In genomic region chr19:3062165-3063105, GRCh38 we compare ENCODE assay signal across 1 cellular context.
TF ChIP-seq lines count a peak whose summit lies in the region.

Gene TLE5 (minus strand): TSS chr19:3062495. CDS start chr19:3062200, 295 bp downstream.

TF ChIP-seq in HepG2, 621 proteins besides CTCF, POLR2A, EP300 and RAD21 (continued from another document):
- TF ChIP-seq ZNF597 (CRISPR knock-in tag; IDR thresholded peaks at IDR 0.05), result no peak
- TF ChIP-seq SPEN (CRISPR knock-in tag; IDR thresholded peaks at IDR 0.05; ENCODE audit: low read depth), result 0 out of 2 replicates have a peak, but pooled peaks have one; percentile 17
- peak; percentile 22; the same call in 1 of the 2 replicates for TF ChIP-seq YEATS4 (CRISPR knock-in tag; IDR thresholded peaks at IDR 0.05; ENCODE audit: borderline replicate concordance)
- TF ChIP-seq ZKSCAN1 (IDR thresholded peaks at IDR 0.05; ENCODE audit: low read length), result peak; percentile 90
- 0 out of 2 replicates have a peak, but pooled peaks have one; percentile 11 for TF ChIP-seq NR2F6 (IDR thresholded peaks at IDR 0.05)
- no peak for TF ChIP-seq NR2F6 (CRISPR knock-in tag; IDR thresholded peaks at IDR 0.05)
- peak; percentile 53; the same call in 1 of the 2 replicates for TF ChIP-seq RBFOX2 (IDR thresholded peaks at IDR 0.05; ENCODE audit: low read depth, low read length)
- no peak for TF ChIP-seq ARNT2 (CRISPR knock-in tag; IDR thresholded peaks at IDR 0.05; ENCODE audit: low read depth)
- TF ChIP-seq TERF1 (CRISPR knock-in tag; IDR thresholded peaks at IDR 0.05), result no peak
- TF ChIP-seq KDM2A (CRISPR knock-in tag; IDR thresholded peaks at IDR 0.05; ENCODE audit: borderline replicate concordance, low read depth), result peak; percentile 37; the same call in 1 of the 2 replicates
- 0 out of 2 replicates have a peak, but pooled peaks have one; percentile 28 for TF ChIP-seq SALL2 (CRISPR knock-in tag; IDR thresholded peaks at IDR 0.05)
- TF ChIP-seq MIXL1 (CRISPR knock-in tag; IDR thresholded peaks at IDR 0.05), result 0 out of 2 replicates have a peak, but pooled peaks have one; percentile 10
- peak; percentile 42; the same call in 1 of the 2 replicates for TF ChIP-seq MYC (CRISPR knock-in tag; IDR thresholded peaks at IDR 0.05; ENCODE audit: borderline replicate concordance)
- TF ChIP-seq ZBTB20 (CRISPR knock-in tag; IDR thresholded peaks at IDR 0.05; ENCODE audit: borderline replicate concordance, low read depth), result no peak
- TF ChIP-seq MED1 (CRISPR knock-in tag; IDR thresholded peaks at IDR 0.05), result peak; percentile 32; the same call in 1 of the 2 replicates
- TF ChIP-seq ZNF775 (CRISPR knock-in tag; IDR thresholded peaks at IDR 0.05; ENCODE audit: borderline replicate concordance), result no peak
- TF ChIP-seq SNAPC2 (CRISPR knock-in tag; IDR thresholded peaks at IDR 0.05), result 0 out of 2 replicates have a peak, but pooled peaks have one; percentile 38
- peak; percentile 62 for TF ChIP-seq MAX (IDR thresholded peaks at IDR 0.05)
- no peak for TF ChIP-seq ADNP (CRISPR knock-in tag; IDR thresholded peaks at IDR 0.05)
- no peak for TF ChIP-seq MTA3 (CRISPR knock-in tag; IDR thresholded peaks at IDR 0.05)
- TF ChIP-seq ATF2 (CRISPR knock-in tag; IDR thresholded peaks at IDR 0.05), result 0 out of 2 replicates have a peak, but pooled peaks have one; percentile 13
- 0 out of 4 replicates have a peak, but pooled peaks of 1 of the 2 experiments have one; percentile 16 for TF ChIP-seq ATF4 (CRISPR knock-in tag; IDR thresholded peaks at IDR 0.05)
- 0 out of 2 replicates have a peak, but pooled peaks have one; percentile 15 for TF ChIP-seq RCOR2 (CRISPR knock-in tag; IDR thresholded peaks at IDR 0.05)
- TF ChIP-seq ZNF740 (CRISPR knock-in tag; IDR thresholded peaks at IDR 0.05), result peak; percentile 48; the same call in 1 of the 2 replicates
- TF ChIP-seq ZFP91 (CRISPR knock-in tag; IDR thresholded peaks at IDR 0.05; ENCODE audit: borderline replicate concordance), result 0 out of 2 replicates have a peak, but pooled peaks have one; percentile 10
- 0 out of 2 replicates have a peak, but pooled peaks have one; percentile 19 for TF ChIP-seq ZBTB26 (CRISPR knock-in tag; IDR thresholded peaks at IDR 0.05; ENCODE audit: borderline replicate concordance)
- TF ChIP-seq MLXIP (CRISPR knock-in tag; IDR thresholded peaks at IDR 0.05; ENCODE audit: borderline replicate concordance), result peak; percentile 31; the same call in 1 of the 2 replicates
- no peak for TF ChIP-seq PCBP2 (optimal IDR thresholded peaks at IDR 0.05; ENCODE audit: low read depth, low read length, poor library complexity, severe bottlenecking)
- TF ChIP-seq GATAD2A (CRISPR knock-in tag; IDR thresholded peaks at IDR 0.05), result peak; percentile 26; the same call in 1 of the 2 replicates
